In genomic region chr18:67621025-67621713, GRCh38 we compare ENCODE assay signal across 1 cellular context.
TF ChIP-seq lines count a peak whose summit lies in the region.

No MANE protein-coding gene starts in this region.

TF ChIP-seq in GM23338, 12 proteins besides CTCF, POLR2A, EP300 and RAD21 (continued from another document):
- TF ChIP-seq EZH2phosphoT487 (IDR thresholded peaks at IDR 0.05; ENCODE audit: unreplicated experiment) (no peak), ZNF114 (CRISPR knock-in tag; IDR thresholded peaks at IDR 0.05) (no peak), NANOG (IDR thresholded peaks at IDR 0.05; ENCODE audit: borderline replicate concordance) (no peak), ZNF331 (CRISPR knock-in tag; IDR thresholded peaks at IDR 0.05; ENCODE audit: low read depth) (no peak), POLR2AphosphoS5 (IDR thresholded peaks at IDR 0.05; ENCODE audit: low read depth) (no peak), CREB1 (CRISPR knock-in tag; IDR thresholded peaks at IDR 0.05; ENCODE audit: low read depth) (no peak), STAT1 (IDR thresholded peaks at IDR 0.05; ENCODE audit: unreplicated experiment) (no peak)
- TF ChIP-seq, protein P1, sequence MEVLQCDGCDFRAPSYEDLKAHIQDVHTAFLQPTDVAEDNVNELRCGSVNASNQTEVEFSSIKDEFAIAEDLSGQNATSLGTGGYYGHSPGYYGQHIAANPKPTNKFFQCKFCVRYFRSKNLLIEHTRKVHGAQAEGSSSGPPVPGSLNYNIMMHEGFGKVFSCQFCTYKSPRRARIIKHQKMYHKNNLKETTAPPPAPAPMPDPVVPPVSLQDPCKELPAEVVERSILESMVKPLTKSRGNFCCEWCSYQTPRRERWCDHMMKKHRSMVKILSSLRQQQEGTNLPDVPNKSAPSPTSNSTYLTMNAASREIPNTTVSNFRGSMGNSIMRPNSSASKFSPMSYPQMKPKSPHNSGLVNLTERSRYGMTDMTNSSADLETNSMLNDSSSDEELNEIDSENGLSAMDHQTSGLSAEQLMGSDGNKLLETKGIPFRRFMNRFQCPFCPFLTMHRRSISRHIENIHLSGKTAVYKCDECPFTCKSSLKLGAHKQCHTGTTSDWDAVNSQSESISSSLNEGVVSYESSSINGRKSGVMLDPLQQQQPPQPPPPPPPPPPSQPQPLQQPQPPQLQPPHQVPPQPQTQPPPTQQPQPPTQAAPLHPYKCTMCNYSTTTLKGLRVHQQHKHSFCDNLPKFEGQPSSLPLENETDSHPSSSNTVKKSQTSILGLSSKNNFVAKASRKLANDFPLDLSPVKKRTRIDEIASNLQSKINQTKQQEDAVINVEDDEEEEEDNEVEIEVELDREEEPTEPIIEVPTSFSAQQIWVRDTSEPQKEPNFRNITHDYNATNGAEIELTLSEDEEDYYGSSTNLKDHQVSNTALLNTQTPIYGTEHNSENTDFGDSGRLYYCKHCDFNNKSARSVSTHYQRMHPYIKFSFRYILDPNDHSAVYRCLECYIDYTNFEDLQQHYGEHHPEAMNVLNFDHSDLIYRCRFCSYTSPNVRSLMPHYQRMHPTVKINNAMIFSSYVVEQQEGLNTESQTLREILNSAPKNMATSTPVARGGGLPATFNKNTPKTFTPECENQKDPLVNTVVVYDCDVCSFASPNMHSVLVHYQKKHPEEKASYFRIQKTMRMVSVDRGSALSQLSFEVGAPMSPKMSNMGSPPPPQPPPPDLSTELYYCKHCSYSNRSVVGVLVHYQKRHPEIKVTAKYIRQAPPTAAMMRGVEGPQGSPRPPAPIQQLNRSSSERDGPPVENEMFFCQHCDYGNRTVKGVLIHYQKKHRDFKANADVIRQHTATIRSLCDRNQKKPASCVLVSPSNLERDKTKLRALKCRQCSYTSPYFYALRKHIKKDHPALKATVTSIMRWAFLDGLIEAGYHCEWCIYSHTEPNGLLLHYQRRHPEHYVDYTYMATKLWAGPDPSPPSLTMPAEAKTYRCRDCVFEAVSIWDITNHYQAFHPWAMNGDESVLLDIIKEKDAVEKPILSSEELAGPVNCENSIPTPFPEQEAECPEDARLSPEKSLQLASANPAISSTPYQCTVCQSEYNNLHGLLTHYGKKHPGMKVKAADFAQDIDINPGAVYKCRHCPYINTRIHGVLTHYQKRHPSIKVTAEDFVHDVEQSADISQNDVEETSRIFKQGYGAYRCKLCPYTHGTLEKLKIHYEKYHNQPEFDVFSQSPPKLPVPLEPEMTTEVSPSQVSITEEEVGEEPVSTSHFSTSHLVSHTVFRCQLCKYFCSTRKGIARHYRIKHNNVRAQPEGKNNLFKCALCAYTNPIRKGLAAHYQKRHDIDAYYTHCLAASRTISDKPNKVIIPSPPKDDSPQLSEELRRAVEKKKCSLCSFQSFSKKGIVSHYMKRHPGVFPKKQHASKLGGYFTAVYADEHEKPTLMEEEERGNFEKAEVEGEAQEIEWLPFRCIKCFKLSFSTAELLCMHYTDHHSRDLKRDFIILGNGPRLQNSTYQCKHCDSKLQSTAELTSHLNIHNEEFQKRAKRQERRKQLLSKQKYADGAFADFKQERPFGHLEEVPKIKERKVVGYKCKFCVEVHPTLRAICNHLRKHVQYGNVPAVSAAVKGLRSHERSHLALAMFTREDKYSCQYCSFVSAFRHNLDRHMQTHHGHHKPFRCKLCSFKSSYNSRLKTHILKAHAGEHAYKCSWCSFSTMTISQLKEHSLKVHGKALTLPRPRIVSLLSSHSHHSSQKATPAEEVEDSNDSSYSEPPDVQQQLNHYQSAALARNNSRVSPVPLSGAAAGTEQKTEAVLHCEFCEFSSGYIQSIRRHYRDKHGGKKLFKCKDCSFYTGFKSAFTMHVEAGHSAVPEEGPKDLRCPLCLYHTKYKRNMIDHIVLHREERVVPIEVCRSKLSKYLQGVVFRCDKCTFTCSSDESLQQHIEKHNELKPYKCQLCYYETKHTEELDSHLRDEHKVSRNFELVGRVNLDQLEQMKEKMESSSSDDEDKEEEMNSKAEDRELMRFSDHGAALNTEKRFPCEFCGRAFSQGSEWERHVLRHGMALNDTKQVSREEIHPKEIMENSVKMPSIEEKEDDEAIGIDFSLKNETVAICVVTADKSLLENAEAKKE (CRISPR knock-in tag; IDR thresholded peaks at IDR 0.05) = no peak
